14 cellular contexts compared by ENCODE assay signal in the genomic region with DNA sequence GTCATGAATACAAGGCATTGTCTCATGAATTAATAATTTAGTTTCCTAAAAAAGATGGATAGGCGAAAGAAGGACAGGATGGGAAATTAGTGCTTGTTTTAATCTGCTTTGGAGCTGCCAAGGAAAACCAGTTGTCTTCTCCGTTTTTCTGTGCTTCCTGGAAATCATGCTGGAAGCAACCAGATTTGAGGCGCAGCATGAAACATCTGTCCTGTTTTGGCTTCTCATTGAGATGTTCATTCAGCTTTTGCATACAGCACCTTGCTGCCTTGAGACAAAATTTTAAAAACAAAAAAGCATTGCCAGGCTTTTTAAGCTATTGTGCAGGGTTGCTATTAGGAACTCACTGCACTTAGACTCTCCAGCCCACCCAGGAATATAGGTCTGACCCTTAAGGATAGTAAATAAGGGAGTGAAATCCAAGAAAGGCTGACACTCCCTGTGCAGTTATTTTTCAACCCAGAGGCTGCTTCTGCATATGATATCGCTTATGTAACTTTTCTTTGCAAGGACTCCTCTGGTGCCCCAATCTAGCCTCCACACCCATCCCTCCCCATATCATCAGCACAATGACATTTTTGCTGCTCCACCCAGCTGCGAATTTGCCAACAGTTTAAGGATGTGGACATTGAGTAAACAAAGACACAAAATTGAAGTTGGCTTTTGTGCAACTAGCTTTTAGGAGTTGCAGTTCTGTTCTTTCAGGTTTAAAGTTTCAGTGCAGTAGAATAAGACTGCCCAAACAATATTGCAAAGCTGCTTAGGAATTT. TPM values are rescaled to one million over a fixed set of nuclear protein-coding genes. Genes with fewer than 3 reads are reported as not detected.
DNase-seq lines count a peak whose midpoint lies in the region; ATAC-seq and TF ChIP-seq lines count a peak whose summit lies in the region.
"Had no signal": no experiment of that assay in that cellular context is flagged by ENCODE, and none has a peak within 500 bp of the region (broad histone marks: within the 10 kb centered on the region; RNA-seq: fewer than 3 reads in every experiment).

No MANE protein-coding gene starts in this region.

- H3K9me3 ChIP-seq in lower lobe of right lung (no peaks in the 10 kb centered on the region), sigmoid colon (no peaks in the 10 kb centered on the region)

- WGBS in sigmoid colon, 2 donors = 32 to 52% methylated on average over 5 of the region's 5 CpGs

- CTCF ChIA-PET in activated CD8-positive, alpha-beta memory T cell treated with anti-CD3 and anti-CD28 coated beads, Interleukin-2, amount 10 ng/mL, durations not matched to agents 7 days and 5 days (lab: Charles Lee) = interaction anchor here (1.0 kb wide), 1 partner anchor 428 kb away, joined by 3 read pairs; no protein-coding TSS in a partner anchor
- CTCF ChIA-PET in activated CD8-positive, alpha-beta T cell treated with anti-CD3 and anti-CD28 coated beads, Interleukin-2, amount 10 ng/mL, durations not matched to agents 7 days and 5 days (lab: Charles Lee) = interaction anchor here (1.4 to 1.9 kb wide), 3 partner anchors 9 to 44 kb away, joined by 3 to 4 read pairs (median 3); no protein-coding TSS in a partner anchor

- H3K36me3 Mint-ChIP-seq in activated CD8-positive, alpha-beta memory T cell treated with anti-CD3 and anti-CD28 coated beads, Interleukin-2, amount 10 ng/mL, durations not matched to agents 7 days and 5 days = peaks cover 12% of the 10 kb centered on the region
- no peaks in the 10 kb centered on the region for H3K36me3 Mint-ChIP-seq in mesothelial cell of epicardium
- H3K36me3 Mint-ChIP-seq in activated CD8-positive, alpha-beta T cell treated with anti-CD3 and anti-CD28 coated beads, Interleukin-2, amount 10 ng/mL, durations not matched to agents 7 days and 5 days (ENCODE audit: low read depth) = peaks cover 6% of the 10 kb centered on the region

- H3K4me1 Mint-ChIP-seq in activated CD8-positive, alpha-beta memory T cell treated with anti-CD3 and anti-CD28 coated beads, Interleukin-2, amount 10 ng/mL, durations not matched to agents 7 days and 5 days = peaks cover 33% of the 10 kb centered on the region
- H3K4me1 Mint-ChIP-seq in mesothelial cell of epicardium = peaks cover 45% of the 10 kb centered on the region
- peaks cover 42% of the 10 kb centered on the region for H3K4me1 Mint-ChIP-seq in activated CD8-positive, alpha-beta T cell treated with anti-CD3 and anti-CD28 coated beads, Interleukin-2, amount 10 ng/mL, durations not matched to agents 7 days and 5 days (ENCODE audit: low read depth)

- H3K4me1 ChIP-seq in lower lobe of right lung (peaks cover 28% of the 10 kb centered on the region), sigmoid colon (peaks cover 0 to 16% (median 9%) of the 10 kb centered on the region in 4 donors)

- no peak for TF ChIP-seq CTCF in cardiac fibroblast (IDR thresholded peaks at IDR 0.05; ENCODE audit: low read depth, low read length)
- no peak for TF ChIP-seq CTCF in lower lobe of right lung (IDR thresholded peaks at IDR 0.05)
- no peak for TF ChIP-seq CTCF in sigmoid colon (IDR thresholded peaks at IDR 0.05)
- TF ChIP-seq CTCF in mesothelial cell of epicardium (IDR thresholded peaks at IDR 0.05; ENCODE audit: unreplicated experiment) = no peak

- TF ChIP-seq POLR2A in sigmoid colon (IDR thresholded peaks at IDR 0.05) = no peak

- H3K36me3 ChIP-seq in lower lobe of right lung = no peaks in the 10 kb centered on the region
- H3K36me3 ChIP-seq in sigmoid colon = no peaks in the 10 kb centered on the region

- POLR2A ChIA-PET in activated CD8-positive, alpha-beta T cell treated with anti-CD3 and anti-CD28 coated beads, Interleukin-2, amount 10 ng/mL, durations not matched to agents 7 days and 5 days (lab: Charles Lee) = interaction anchor here (0.6 to 1.2 kb wide), 2 partner anchors 13 to 70 kb away, joined by 3 read pairs; no protein-coding TSS in a partner anchor

- DNase-seq in COR-L47 (lab: John Stamatoyannopoulos, UW) (peak; percentile 32), MV-4-11 (lab: John Stamatoyannopoulos, UW) (peak; percentile 15), cardiac fibroblast (ENCODE audit: low read depth in 2 of 2) (peak; percentile 24 to 46), lower lobe of right lung (peak; percentile 57), sigmoid colon (no peak), mesothelial cell of epicardium (ENCODE audit: low spot score in 2 of 2, unreplicated experiment in 2 of 2) (no peak)
- no peak for DNase-seq in activated CD8-positive, alpha-beta memory T cell treated with anti-CD3 and anti-CD28 coated beads, Interleukin-2, amount 10 ng/mL, durations not matched to agents 7 days and 5 days
- DNase-seq in activated CD8-positive, alpha-beta T cell treated with anti-CD3 and anti-CD28 coated beads, Interleukin-2, amount 10 ng/mL, durations not matched to agents 7 days and 5 days = no peak
- DNase-seq: amygdala, KBM-7, mesendoderm, NCI-H2081 treated with DMSO at 0.1 percent for 48 hours had no signal

- TF ChIP-seq EP300 in sigmoid colon (IDR thresholded peaks at IDR 0.05) = no peak

- H3K27me3 Mint-ChIP-seq in activated CD8-positive, alpha-beta memory T cell treated with anti-CD3 and anti-CD28 coated beads, Interleukin-2, amount 10 ng/mL, durations not matched to agents 7 days and 5 days = no peaks in the 10 kb centered on the region
- H3K27me3 Mint-ChIP-seq in mesothelial cell of epicardium (ENCODE audit: low read depth) = no peaks in the 10 kb centered on the region
- H3K27me3 Mint-ChIP-seq in activated CD8-positive, alpha-beta T cell treated with anti-CD3 and anti-CD28 coated beads, Interleukin-2, amount 10 ng/mL, durations not matched to agents 7 days and 5 days (ENCODE audit: low read depth) = no peaks in the 10 kb centered on the region

- intact Hi-C loops in lower lobe of right lung (cut with DNase I) (no loop called here), sigmoid colon (cut with DNase I) (no loop called here)

- H3K9me3 Mint-ChIP-seq in activated CD8-positive, alpha-beta memory T cell treated with anti-CD3 and anti-CD28 coated beads, Interleukin-2, amount 10 ng/mL, durations not matched to agents 7 days and 5 days (ENCODE audit: low read depth) = peaks cover 6% of the 10 kb centered on the region
- H3K9me3 Mint-ChIP-seq in mesothelial cell of epicardium = no peaks in the 10 kb centered on the region
- no peaks in the 10 kb centered on the region for H3K9me3 Mint-ChIP-seq in activated CD8-positive, alpha-beta T cell treated with anti-CD3 and anti-CD28 coated beads, Interleukin-2, amount 10 ng/mL, durations not matched to agents 7 days and 5 days (ENCODE audit: insufficient read depth)

- ATAC-seq in lower lobe of right lung = peak; percentile 66 to 71
- no peak for ATAC-seq in activated CD8-positive, alpha-beta memory T cell treated with anti-CD3 and anti-CD28 coated beads, Interleukin-2, amount 10 ng/mL, durations not matched to agents 7 days and 5 days
- no peak for ATAC-seq in activated CD8-positive, alpha-beta T cell treated with anti-CD3 and anti-CD28 coated beads, Interleukin-2, amount 10 ng/mL, durations not matched to agents 7 days and 5 days

- no peak overlapping the region for H3K27ac Mint-ChIP-seq in activated CD8-positive, alpha-beta memory T cell treated with anti-CD3 and anti-CD28 coated beads, Interleukin-2, amount 10 ng/mL, durations not matched to agents 7 days and 5 days
- H3K27ac Mint-ChIP-seq in mesothelial cell of epicardium = no peak overlapping the region
- H3K27ac Mint-ChIP-seq in activated CD8-positive, alpha-beta T cell treated with anti-CD3 and anti-CD28 coated beads, Interleukin-2, amount 10 ng/mL, durations not matched to agents 7 days and 5 days = no peak overlapping the region

- H3K4me3 ChIP-seq in cardiac fibroblast (replicated peaks in 1 of 2; ENCODE audit: low read depth in 2 of 2, low read length in 2 of 2) (no peak overlapping the region), lower lobe of right lung (no peak overlapping the region), sigmoid colon (no peak overlapping the region)

- H3K27ac ChIP-seq in lower lobe of right lung = peak overlapping the region; percentile 43
- H3K27ac ChIP-seq in sigmoid colon = peak overlapping the region in 1 of 4 donors; percentile 2
- H3K27ac ChIP-seq: C4-2B, VCaP had no signal

- no peak overlapping the region for H3K4me3 Mint-ChIP-seq in activated CD8-positive, alpha-beta memory T cell treated with anti-CD3 and anti-CD28 coated beads, Interleukin-2, amount 10 ng/mL, durations not matched to agents 7 days and 5 days
- no peak overlapping the region for H3K4me3 Mint-ChIP-seq in mesothelial cell of epicardium
- no peak overlapping the region for H3K4me3 Mint-ChIP-seq in activated CD8-positive, alpha-beta T cell treated with anti-CD3 and anti-CD28 coated beads, Interleukin-2, amount 10 ng/mL, durations not matched to agents 7 days and 5 days

- H3K27me3 ChIP-seq in lower lobe of right lung (ENCODE audit: low read depth) (no peaks in the 10 kb centered on the region), sigmoid colon (no peaks in the 10 kb centered on the region)

RNA-seq across cellular contexts. Expression of gene MDM1, which starts 46.9 kb away (rescaled TPM):
- 13.8 TPM for total RNA-seq in lower lobe of right lung
- total RNA-seq in sigmoid colon = 100 to 1,000 TPM in 1 of 4 donors, 10 to 100 TPM in 3; 73.3 to 113 (median 89.9) TPM
- 1 to 10 TPM; 4.2 to 8.0 (median 5.4) TPM for polyA plus RNA-seq in sigmoid colon
- total RNA-seq in activated CD8-positive, alpha-beta memory T cell treated with anti-CD3 and anti-CD28 coated beads, Interleukin-2, amount 10 ng/mL, durations not matched to agents 7 days and 5 days = 10 to 100 TPM; 22.2 to 27.6 TPM
- 20.9 to 26.4 TPM (median 21.4 TPM) in 3 replicates for total RNA-seq in mesothelial cell of epicardium
- 10 to 100 TPM; 25.0 to 28.9 TPM for total RNA-seq in activated CD8-positive, alpha-beta T cell treated with anti-CD3 and anti-CD28 coated beads, Interleukin-2, amount 10 ng/mL, durations not matched to agents 7 days and 5 days

Comparison
In these comparisons a context has a peak if more than half of its experiments do, and no peak if none do; other contexts are left out.
1. DNase-seq: peak in COR-L47 (single experiment), MV-4-11 (single experiment), cardiac fibroblast (2 of 2) and lower lobe of right lung (single experiment); none in sigmoid colon (single experiment), activated CD8-positive, alpha-beta memory T cell treated with anti-CD3 and anti-CD28 coated beads, Interleukin-2, amount 10 ng/mL, durations not matched to agents 7 days and 5 days (single experiment), mesothelial cell of epicardium (0 of 2) and activated CD8-positive, alpha-beta T cell treated with anti-CD3 and anti-CD28 coated beads, Interleukin-2, amount 10 ng/mL, durations not matched to agents 7 days and 5 days (single experiment).
2. ATAC-seq: peak in lower lobe of right lung (2 of 2); none in activated CD8-positive, alpha-beta memory T cell treated with anti-CD3 and anti-CD28 coated beads, Interleukin-2, amount 10 ng/mL, durations not matched to agents 7 days and 5 days (single experiment) and activated CD8-positive, alpha-beta T cell treated with anti-CD3 and anti-CD28 coated beads, Interleukin-2, amount 10 ng/mL, durations not matched to agents 7 days and 5 days (single experiment).